ENCODE assay signal across 8 cellular contexts in genomic region chr6:39812853-39813533, GRCh38. TPM values are rescaled to one million over a fixed set of nuclear protein-coding genes. Genes with fewer than 3 reads are reported as not detected.
DNase-seq lines count a peak whose midpoint lies in the region; ATAC-seq, FAIRE-seq and TF ChIP-seq lines count a peak whose summit lies in the region.

No MANE protein-coding gene starts in this region.

- CTCF ChIA-PET in CD4-positive, alpha-beta T cell (lab: Charles Lee) = no interaction called here

- no peaks in the 10 kb centered on the region for H4K20me1 ChIP-seq in OCI-LY3 (ENCODE audit: insufficient read depth, low read length)

- no peaks in the 10 kb centered on the region for H3K9me3 ChIP-seq in OCI-LY3 (ENCODE audit: insufficient read depth, low read length)
- H3K9me3 ChIP-seq in lower lobe of right lung = no peaks in the 10 kb centered on the region
- H3K9me3 ChIP-seq in CD4-positive, alpha-beta T cell (ENCODE audit: control insufficient read depth, low read length) = no peaks in the 10 kb centered on the region

- H3K4me2 ChIP-seq in OCI-LY3 (ENCODE audit: low read length) = peak overlapping the region; percentile 52

- peaks cover 13% of the 10 kb centered on the region for H3K4me1 ChIP-seq in OCI-LY3 (ENCODE audit: low read length)
- peaks cover 39% of the 10 kb centered on the region for H3K4me1 ChIP-seq in lower lobe of right lung

- H3K27ac ChIP-seq in OCI-LY3 (ENCODE audit: low read length) (no peak overlapping the region), lower lobe of right lung (peak overlapping the region; percentile 31)
- no peak overlapping the region for H3K27ac ChIP-seq in CD4-positive, alpha-beta T cell (ENCODE audit: low read depth, low read length)

- H3K27ac Mint-ChIP-seq in CD4-positive, alpha-beta T cell = no peak overlapping the region

- peak; percentile 85 for FAIRE-seq in GM18507 (lab: Jason Lieb, UNC)

- peak overlapping the region; percentile 23; the same call in 1 of the 2 replicates for H3K4me3 ChIP-seq in OCI-LY3 (ENCODE audit: low read length)
- no peak overlapping the region for H3K4me3 ChIP-seq in lower lobe of right lung

- H3K9ac ChIP-seq in OCI-LY3 (ENCODE audit: low read length) = no peak overlapping the region

- H3K36me3 ChIP-seq in OCI-LY3 (replicated peaks; ENCODE audit: low read depth, low read length) (no peaks in the 10 kb centered on the region), lower lobe of right lung (no peaks in the 10 kb centered on the region)

- no peaks in the 10 kb centered on the region for H3K4me1 Mint-ChIP-seq in CD4-positive, alpha-beta T cell (ENCODE audit: low read depth)

- no peak overlapping the region for H3K4me3 Mint-ChIP-seq in CD4-positive, alpha-beta T cell

- TF ChIP-seq CTCF in OCI-LY3 (IDR thresholded peaks at IDR 0.05; ENCODE audit: low read depth, low read length) (peak; percentile 55), lower lobe of right lung (IDR thresholded peaks at IDR 0.05) (no peak)
- no peak for TF ChIP-seq CTCF in CD4-positive, alpha-beta T cell (IDR thresholded peaks at IDR 0.05)

- H3K79me2 ChIP-seq in OCI-LY3 (ENCODE audit: low read length) = no peaks in the 10 kb centered on the region

- no peaks in the 10 kb centered on the region for H3K36me3 Mint-ChIP-seq in CD4-positive, alpha-beta T cell (ENCODE audit: low read depth)

- intact Hi-C loops in lower lobe of right lung (cut with DNase I) = no loop called here
- intact Hi-C loops in CD4-positive, alpha-beta T cell (cut with DNase I, micrococcal nuclease) = no loop called here

- DNase-seq in GM18507 (ENCODE audit: extremely low spot score, insufficient read length, low read depth) = peak; percentile 9
- DNase-seq in lower lobe of right lung = no peak
- DNase-seq in CD4-positive, alpha-beta T cell = no peak
- no peak for DNase-seq in stimulated activated CD8-positive, alpha-beta memory T cell treated with anti-CD3 and anti-CD28 coated beads, Interleukin-4, amount 100 ng/mL, for 48 hours
- no peak for DNase-seq in HuH-7 (ENCODE audit: low spot score)

- ATAC-seq in HG02642 (IDR thresholded peaks at IDR 0.05; ENCODE audit: poor library complexity, unreplicated experiment) = peak; percentile 86
- ATAC-seq in lower lobe of right lung = peak; percentile 63 to 69
- no peak for ATAC-seq in CD4-positive, alpha-beta T cell (ENCODE audit: poor library complexity)
- no peak for ATAC-seq in HG03571 (IDR thresholded peaks at IDR 0.05; ENCODE audit: unreplicated experiment)

- no peaks in the 10 kb centered on the region; the same call in 1 of the 2 replicates for H3K27me3 ChIP-seq in OCI-LY3 (ENCODE audit: low read depth, low read length)
- H3K27me3 ChIP-seq in lower lobe of right lung (ENCODE audit: low read depth) = no peaks in the 10 kb centered on the region
- no peaks in the 10 kb centered on the region for H3K27me3 ChIP-seq in CD4-positive, alpha-beta T cell (ENCODE audit: control insufficient read depth, insufficient read depth, low read length)

- H2AFZ ChIP-seq in OCI-LY3 (ENCODE audit: low read depth, low read length) = peak overlapping the region; percentile 15; the same call in 1 of the 2 replicates

- POLR2A ChIA-PET in CD4-positive, alpha-beta T cell (lab: Charles Lee) = no interaction called here

- no peaks in the 10 kb centered on the region for H3K9me3 Mint-ChIP-seq in CD4-positive, alpha-beta T cell

- peaks cover 23% of the 10 kb centered on the region for H3K27me3 Mint-ChIP-seq in CD4-positive, alpha-beta T cell

RNA-seq across cellular contexts. Expression of gene DAAM2, which starts 20.8 kb away (rescaled TPM):
- 29.0 TPM for total RNA-seq in lower lobe of right lung
- not detected for total RNA-seq in CD4-positive, alpha-beta T cell

Comparison
In these comparisons a context has a peak if more than half of its experiments do, and no peak if none do; other contexts are left out.
1. ATAC-seq: peak in HG02642 (single experiment) and lower lobe of right lung (2 of 2); none in CD4-positive, alpha-beta T cell (single experiment) and HG03571 (single experiment).
2. RNA of gene DAAM2, which starts 20.8 kb away (total RNA-seq): 29.0 TPM in lower lobe of right lung (single experiment); not detected in CD4-positive, alpha-beta T cell; every median in the first group is over 10 times any median in the second.